Comparison of ENCODE assay signal across 7 cellular contexts in the genomic region with DNA sequence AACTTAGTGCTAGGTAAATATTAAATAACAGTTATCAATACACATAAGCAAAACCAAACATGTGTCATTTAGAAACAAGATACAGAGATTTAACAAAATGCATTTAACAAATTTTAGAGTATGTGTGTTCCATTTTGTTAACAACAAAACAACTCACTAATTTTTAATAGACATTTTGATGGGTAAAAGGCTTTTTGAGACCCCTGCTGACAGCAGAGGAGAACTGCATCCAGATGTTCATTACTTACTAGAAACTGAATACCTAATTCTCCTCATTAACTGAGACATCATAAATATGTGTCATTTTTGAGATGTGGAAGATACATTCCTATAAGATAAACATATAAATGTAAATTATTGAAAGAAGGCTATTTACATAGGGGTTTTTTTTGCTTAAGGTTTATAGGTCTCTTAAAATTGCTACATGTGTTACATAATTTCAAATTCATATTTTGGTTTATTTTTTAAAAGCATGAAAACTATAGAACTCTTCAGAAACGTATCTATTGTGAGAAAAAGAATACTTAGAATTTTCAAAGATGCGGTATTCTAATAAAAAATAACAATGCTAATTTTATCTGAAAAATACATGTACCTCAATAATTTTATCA.
DNase-seq lines count a peak whose midpoint lies in the region; ATAC-seq, FAIRE-seq and TF ChIP-seq lines count a peak whose summit lies in the region.

No MANE protein-coding gene starts in this region.

- no peaks in the 10 kb centered on the region for H3K27me3 Mint-ChIP-seq in activated T-helper 1 cell treated with anti-CD3 and anti-CD28 coated beads, Interleukin-12 subunit alpha, Interleukin-12 subunit beta, Interleukin-2, Interleukin-4 antibody, amounts not matched to agents 30 ng/mL and 10 ng/mL and 1 ng/mL, durations not matched to agents 14 hours and 24 hours and 36 hours (ENCODE audit: insufficient read depth)

- H3K27me3 ChIP-seq in esophagus muscularis mucosa = no peaks in the 10 kb centered on the region
- no peaks in the 10 kb centered on the region for H3K27me3 ChIP-seq in small intestine (ENCODE audit: control insufficient read depth in 2 of 2, insufficient read depth in 2 of 2, low read length in 2 of 2)

- H3K27ac ChIP-seq in esophagus muscularis mucosa (replicated peaks in 1 of 4) (no peak overlapping the region), small intestine (ENCODE audit: low read depth in 1 of 2, low read length in 1 of 2) (no peak overlapping the region)

- 64% methylated on average over 2 of the region's 2 CpGs for WGBS in esophagus muscularis mucosa
- WGBS in small intestine, 3 donors = 39 to 56% (median 49%) methylated on average over 2 of the region's 2 CpGs

- H3K36me3 ChIP-seq in esophagus muscularis mucosa = no peaks in the 10 kb centered on the region
- no peaks in the 10 kb centered on the region for H3K36me3 ChIP-seq in small intestine (ENCODE audit: control insufficient read depth in 2 of 2, insufficient read depth in 2 of 2, low read length in 2 of 2)

- no peaks in the 10 kb centered on the region for H3K9me3 Mint-ChIP-seq in activated T-helper 1 cell treated with anti-CD3 and anti-CD28 coated beads, Interleukin-12 subunit alpha, Interleukin-12 subunit beta, Interleukin-2, Interleukin-4 antibody, amounts not matched to agents 30 ng/mL and 10 ng/mL and 1 ng/mL, durations not matched to agents 14 hours and 24 hours and 36 hours

- H3K27ac Mint-ChIP-seq in activated T-helper 1 cell treated with anti-CD3 and anti-CD28 coated beads, Interleukin-12 subunit alpha, Interleukin-12 subunit beta, Interleukin-2, Interleukin-4 antibody, amounts not matched to agents 30 ng/mL and 10 ng/mL and 1 ng/mL, durations not matched to agents 14 hours and 24 hours and 36 hours = no peak overlapping the region

- peak; percentile 44 to 74 (median 60) for TF ChIP-seq CTCF in esophagus muscularis mucosa (IDR thresholded peaks at IDR 0.05)

- peak; percentile 57 for ATAC-seq in GM21723 (IDR thresholded peaks at IDR 0.05; ENCODE audit: unreplicated experiment)

- TF ChIP-seq EP300 in esophagus muscularis mucosa (IDR thresholded peaks at IDR 0.05) = no peak

- H3K36me3 Mint-ChIP-seq in activated T-helper 1 cell treated with anti-CD3 and anti-CD28 coated beads, Interleukin-12 subunit alpha, Interleukin-12 subunit beta, Interleukin-2, Interleukin-4 antibody, amounts not matched to agents 30 ng/mL and 10 ng/mL and 1 ng/mL, durations not matched to agents 14 hours and 24 hours and 36 hours (ENCODE audit: low read depth) = no peaks in the 10 kb centered on the region

- no peaks in the 10 kb centered on the region for H3K9me3 ChIP-seq in esophagus muscularis mucosa
- no peaks in the 10 kb centered on the region for H3K9me3 ChIP-seq in small intestine (ENCODE audit: control insufficient read depth, low read depth)

- no peak overlapping the region for H3K4me3 Mint-ChIP-seq in activated T-helper 1 cell treated with anti-CD3 and anti-CD28 coated beads, Interleukin-12 subunit alpha, Interleukin-12 subunit beta, Interleukin-2, Interleukin-4 antibody, amounts not matched to agents 30 ng/mL and 10 ng/mL and 1 ng/mL, durations not matched to agents 14 hours and 24 hours and 36 hours

- intact Hi-C loops in esophagus muscularis mucosa (cut with DNase I) = loop anchor here (10.0 kb wide), 2 partner anchors 705 to 855 kb away; no protein-coding TSS in a partner anchor
- intact Hi-C loops in activated T-helper 1 cell treated with anti-CD3 and anti-CD28 coated beads, Interleukin-12 subunit alpha, Interleukin-12 subunit beta, Interleukin-2, Interleukin-4 antibody, amounts not matched to agents 30 ng/mL and 10 ng/mL and 1 ng/mL, durations not matched to agents 14 hours and 24 hours and 36 hours (cut with micrococcal nuclease) = loop anchor here (2.0 kb wide), 2 partner anchors 701 to 949 kb away; no protein-coding TSS in a partner anchor

- H3K4me1 ChIP-seq in esophagus muscularis mucosa = no peaks in the 10 kb centered on the region
- H3K4me1 ChIP-seq in small intestine (ENCODE audit: control insufficient read depth in 2 of 2, insufficient read depth in 1 of 2, low read depth in 1 of 2, low read length in 1 of 2) = no peaks in the 10 kb centered on the region

- DNase-seq in ELR (ENCODE audit: low read depth) (peak; percentile 64), NCI-H446 (lab: John Stamatoyannopoulos, UW) (peak; percentile 13 to 59), esophagus muscularis mucosa (ENCODE audit: extremely low spot score) (no peak), small intestine (peak; percentile 13), T-helper 9 cell (no peak)
- DNase-seq in activated T-helper 1 cell treated with anti-CD3 and anti-CD28 coated beads, Interleukin-12 subunit alpha, Interleukin-12 subunit beta, Interleukin-2, Interleukin-4 antibody, amounts not matched to agents 30 ng/mL and 10 ng/mL and 1 ng/mL, durations not matched to agents 14 hours and 24 hours and 36 hours (ENCODE audit: low spot score) = no peak

- FAIRE-seq in small intestine (lab: Jason Lieb, UNC) = peak; percentile 47

- no peaks in the 10 kb centered on the region for H3K4me1 Mint-ChIP-seq in activated T-helper 1 cell treated with anti-CD3 and anti-CD28 coated beads, Interleukin-12 subunit alpha, Interleukin-12 subunit beta, Interleukin-2, Interleukin-4 antibody, amounts not matched to agents 30 ng/mL and 10 ng/mL and 1 ng/mL, durations not matched to agents 14 hours and 24 hours and 36 hours (ENCODE audit: low read depth)

- no peak for TF ChIP-seq POLR2A in esophagus muscularis mucosa (IDR thresholded peaks at IDR 0.05; ENCODE audit: low read depth)

- H3K4me3 ChIP-seq in esophagus muscularis mucosa (no peak overlapping the region), small intestine (ENCODE audit: low read depth in 1 of 2, low read length in 2 of 2) (no peak overlapping the region)

Comparison
In these comparisons a context has a peak if more than half of its experiments do, and no peak if none do; other contexts are left out.
1. DNase-seq: peak in ELR (single experiment), NCI-H446 (2 of 2) and small intestine (single experiment); none in esophagus muscularis mucosa (single experiment), T-helper 9 cell (single experiment) and activated T-helper 1 cell treated with anti-CD3 and anti-CD28 coated beads, Interleukin-12 subunit alpha, Interleukin-12 subunit beta, Interleukin-2, Interleukin-4 antibody, amounts not matched to agents 30 ng/mL and 10 ng/mL and 1 ng/mL, durations not matched to agents 14 hours and 24 hours and 36 hours (single experiment).